9 cellular contexts compared by ENCODE assay signal in genomic region chr3:98343647-98344507, GRCh38. TPM values are rescaled to one million over a fixed set of nuclear protein-coding genes. Genes with fewer than 3 reads are reported as not detected.
DNase-seq lines count a peak whose midpoint lies in the region; ATAC-seq, FAIRE-seq and TF ChIP-seq lines count a peak whose summit lies in the region.
"Had no signal": no experiment of that assay in that cellular context is flagged by ENCODE, and none has a peak within 500 bp of the region (broad histone marks: within the 10 kb centered on the region; RNA-seq: fewer than 3 reads in every experiment).

No MANE protein-coding gene starts in this region.

- H3K27me3 ChIP-seq in AG04450 (ENCODE audit: control insufficient read depth, insufficient read depth, low read length) = no peaks in the 10 kb centered on the region

- intact Hi-C loops in activated CD8-positive, alpha-beta T cell treated with anti-CD3 and anti-CD28 coated beads for 36 hours (cut with micrococcal nuclease) = loop anchor here (10.0 kb wide), 1 partner anchor 231 kb away; no protein-coding TSS in a partner anchor
- intact Hi-C loops in kidney (cut with DNase I) = no loop called here

- H3K27me3 Mint-ChIP-seq in activated CD8-positive, alpha-beta T cell treated with anti-CD3 and anti-CD28 coated beads for 36 hours = peaks cover 12% of the 10 kb centered on the region

- no peaks in the 10 kb centered on the region for H3K36me3 ChIP-seq in kidney (ENCODE audit: control insufficient read depth in 1 of 2, insufficient read depth in 2 of 2, low read length in 2 of 2)
- H3K36me3 ChIP-seq: SJSA1 had no signal

- DNase-seq in AG04450 (ENCODE audit: low read depth, low spot score) = no peak
- peak; percentile 60 for DNase-seq in Daoy (ENCODE audit: low read depth)
- DNase-seq in HEK293T (ENCODE audit: extremely low spot score) = peak; percentile 62
- peak; percentile 1 for DNase-seq in NCI-H187 treated with DMSO at 0.1 percent for 48 hours (lab: John Stamatoyannopoulos, UW)
- peak; percentile 51 for DNase-seq in activated CD8-positive, alpha-beta T cell treated with anti-CD3 and anti-CD28 coated beads for 36 hours
- no peak for DNase-seq in kidney
- DNase-seq in T-helper 9 cell = no peak

- H3K27ac ChIP-seq in AG04450 (ENCODE audit: low read depth, low read length) = no peak overlapping the region
- H3K27ac ChIP-seq in kidney (ENCODE audit: low read depth in 2 of 2, low read length in 2 of 2) = no peak overlapping the region
- H3K27ac ChIP-seq: SJSA1 had no signal

- no peaks in the 10 kb centered on the region for H3K4me1 ChIP-seq in kidney (ENCODE audit: control insufficient read depth in 1 of 2, insufficient read depth in 1 of 2, low read depth in 1 of 2, low read length in 2 of 2)
- H3K4me1 ChIP-seq: SJSA1 had no signal

- H3K4me3 Mint-ChIP-seq in activated CD8-positive, alpha-beta T cell treated with anti-CD3 and anti-CD28 coated beads for 36 hours = no peak overlapping the region

- H3K4me1 Mint-ChIP-seq in activated CD8-positive, alpha-beta T cell treated with anti-CD3 and anti-CD28 coated beads for 36 hours (ENCODE audit: low read depth) = no peaks in the 10 kb centered on the region

- CTCF ChIA-PET in AG04450 (lab: Charles Lee) (interaction anchor here (0.6 to 1.0 kb wide), 3 partner anchors 14 to 111 kb away, joined by 3 read pairs; no protein-coding TSS in a partner anchor), HEK293T (lab: Yijun Ruan, JAX) (interaction anchor here (0.6 to 1.1 kb wide), 2 partner anchors 15 to 231 kb away, joined by 3 to 4 read pairs; no protein-coding TSS in a partner anchor)
- CTCF ChIA-PET in activated CD8-positive, alpha-beta T cell treated with anti-CD3 and anti-CD28 coated beads for 36 hours (lab: Charles Lee) = interaction anchor here (0.6 to 2.3 kb wide), 23 partner anchors 11 to 415 kb away, joined by 3 to 13 read pairs (median 4); no protein-coding TSS in a partner anchor

- POLR2A ChIA-PET in AG04450 (lab: Yijun Ruan, JAX) = no interaction called here
- POLR2A ChIA-PET in HEK293T (lab: Yijun Ruan, JAX) = no interaction called here
- POLR2A ChIA-PET in activated CD8-positive, alpha-beta T cell treated with anti-CD3 and anti-CD28 coated beads for 36 hours (lab: Charles Lee) = no interaction called here

- no peak overlapping the region for H3K27ac Mint-ChIP-seq in activated CD8-positive, alpha-beta T cell treated with anti-CD3 and anti-CD28 coated beads for 36 hours

- ATAC-seq in activated CD8-positive, alpha-beta T cell treated with anti-CD3 and anti-CD28 coated beads for 36 hours = peak; percentile 37
- ATAC-seq in HG03469 (IDR thresholded peaks at IDR 0.05; ENCODE audit: unreplicated experiment) = no peak

- no peaks in the 10 kb centered on the region for H3K36me3 Mint-ChIP-seq in activated CD8-positive, alpha-beta T cell treated with anti-CD3 and anti-CD28 coated beads for 36 hours (ENCODE audit: low read depth)

- no peak overlapping the region for H3K9ac ChIP-seq in kidney (ENCODE audit: low read length in 2 of 2)

- no peaks in the 10 kb centered on the region for H3K9me3 Mint-ChIP-seq in activated CD8-positive, alpha-beta T cell treated with anti-CD3 and anti-CD28 coated beads for 36 hours

- H3K4me3 ChIP-seq in AG04450 (ENCODE audit: low read depth, low read length) (no peak overlapping the region), kidney (ENCODE audit: low read length in 2 of 2) (no peak overlapping the region)
- H3K4me3 ChIP-seq: SJSA1 had no signal

- FAIRE-seq in kidney (lab: Jason Lieb, UNC) = no peak

- no peaks in the 10 kb centered on the region for H3K9me3 ChIP-seq in AG04450 (ENCODE audit: control insufficient read depth, insufficient read depth, low read length)
- no peaks in the 10 kb centered on the region for H3K9me3 ChIP-seq in kidney (ENCODE audit: control insufficient read depth in 1 of 2, low read length in 2 of 2)
- H3K9me3 ChIP-seq: SJSA1 had no signal

- TF ChIP-seq CTCF in AG04450 (IDR thresholded peaks at IDR 0.05; ENCODE audit: low read depth, low read length) (peak; percentile 61), kidney (IDR thresholded peaks at IDR 0.05; ENCODE audit: borderline replicate concordance, extremely low read depth, insufficient read depth) (peak; percentile 39)
- TF ChIP-seq CTCF in activated CD8-positive, alpha-beta T cell treated with anti-CD3 and anti-CD28 coated beads for 36 hours (IDR thresholded peaks at IDR 0.05) = peak; percentile 77

TF ChIP-seq in HEK293T, 16 proteins besides CTCF, POLR2A, EP300 and RAD21:
- TF ChIP-seq FOXA1 (IDR thresholded peaks at IDR 0.05) (no peak), FOXK2 (IDR thresholded peaks at IDR 0.05) (no peak), HDGF (IDR thresholded peaks at IDR 0.05; ENCODE audit: borderline replicate concordance) (no peak), PKNOX1 (IDR thresholded peaks at IDR 0.05) (no peak), CTBP1 (IDR thresholded peaks at IDR 0.05; ENCODE audit: borderline replicate concordance) (no peak), TARDBP (IDR thresholded peaks at IDR 0.05) (no peak), ELF4 (IDR thresholded peaks at IDR 0.05) (no peak), LEF1 (IDR thresholded peaks at IDR 0.05; ENCODE audit: borderline replicate concordance) (no peak), L3MBTL2 (conservative IDR thresholded peaks at IDR 0.05) (no peak), BHLHE40 (IDR thresholded peaks at IDR 0.05; ENCODE audit: borderline replicate concordance) (no peak), SP1 (IDR thresholded peaks at IDR 0.05) (no peak), SUZ12 (IDR thresholded peaks at IDR 0.05) (no peak), NFRKB (IDR thresholded peaks at IDR 0.05) (no peak)
TF ChIP-seq in HEK293T: peak in this region for 0.

RNA-seq across cellular contexts. Expression of gene OR5K4, which starts 9.8 kb away (rescaled TPM):
- polyA plus RNA-seq in AG04450 (2011; rRNA removed) (not detected in 2 replicates), kidney (ENCODE audit: insufficient read depth, low read depth, low replicate concordance) (not detected)
- polyA minus RNA-seq in AG04450 (2011; rRNA and poly(A)+ RNA removed) = not detected in 2 replicates
- not detected in 2 replicates for total RNA-seq in Daoy (2014; rRNA removed; shearing (Covaris generic))
- not detected for total RNA-seq in activated CD8-positive, alpha-beta T cell treated with anti-CD3 and anti-CD28 coated beads for 36 hours
- not detected for total RNA-seq in kidney
- total RNA-seq: SJSA1 had no signal

RNA-seq across cellular contexts. Expression of gene OR5K3, which starts 46.6 kb away (rescaled TPM):
- polyA plus RNA-seq in AG04450 (2011; rRNA removed) = not detected in 2 replicates
- polyA minus RNA-seq in AG04450 (2011; rRNA and poly(A)+ RNA removed) = not detected in 2 replicates
- total RNA-seq in Daoy (2014; rRNA removed; shearing (Covaris generic)) = not detected in 2 replicates
- total RNA-seq in activated CD8-positive, alpha-beta T cell treated with anti-CD3 and anti-CD28 coated beads for 36 hours = not detected
- total RNA-seq in kidney = not detected
- not detected for polyA plus RNA-seq in kidney (ENCODE audit: insufficient read depth, low read depth, low replicate concordance)
- total RNA-seq: SJSA1 had no signal

Comparison
In these comparisons a context has a peak if more than half of its experiments do, and no peak if none do; other contexts are left out.
1. DNase-seq: peak in Daoy (single experiment), HEK293T (single experiment), NCI-H187 treated with DMSO at 0.1 percent for 48 hours (single experiment) and activated CD8-positive, alpha-beta T cell treated with anti-CD3 and anti-CD28 coated beads for 36 hours (single experiment); none in AG04450 (single experiment), kidney (single experiment) and T-helper 9 cell (single experiment).
2. Peak in every context shown above with its lines, with median percentiles within 50 percentile points of each other: CTCF ChIP-seq.